In genomic region chr11:65107078-65107477, GRCh38 we compare ENCODE assay signal across 21 cellular contexts. TPM values are rescaled to one million over a fixed set of nuclear protein-coding genes. Genes with fewer than 3 reads are reported as not detected.
DNase-seq lines count a peak whose midpoint lies in the region; ATAC-seq and TF ChIP-seq lines count a peak whose summit lies in the region.
"Had no signal": no experiment of that assay in that cellular context is flagged by ENCODE, and none has a peak within 500 bp of the region (broad histone marks: within the 10 kb centered on the region; RNA-seq: fewer than 3 reads in every experiment).

No MANE protein-coding gene starts in this region.

- no peak overlapping the region for H3K4me2 ChIP-seq in mammary epithelial cell (ENCODE audit: insufficient read depth, low read depth, low read length)
- H3K4me2 ChIP-seq: BLaER1 had no signal

- peaks cover 0 to 59% (median 31%) of the 10 kb centered on the region in 9 donors for H3K36me3 ChIP-seq in heart right ventricle
- H3K36me3 ChIP-seq in mammary epithelial cell (ENCODE audit: insufficient read depth, low read length), result no peaks in the 10 kb centered on the region

- no peaks in the 10 kb centered on the region for H3K27me3 ChIP-seq in heart right ventricle
- H3K27me3 ChIP-seq in mammary epithelial cell (ENCODE audit: insufficient read depth, low read length), result no peaks in the 10 kb centered on the region
- H3K27me3 ChIP-seq: BLaER1 had no signal

- DNase-seq in activated T-cell treated with anti-CD3 and anti-CD28 coated beads, Interleukin-2, amount 50 U/mL, for 24 hours, result no peak
- no peak for DNase-seq in activated T-cell treated with anti-CD3 and anti-CD28 coated beads, Interleukin-2, amount 50 U/mL, for 72 hours
- DNase-seq in Right ventricle myocardium superior (peak; percentile 37), heart right ventricle (no peak), nephron progenitor cell (no peak), mammary epithelial cell (no peak), DMS 273 (lab: John Stamatoyannopoulos, UW; ENCODE audit: unreplicated experiment) (no peak)
- DNase-seq in stimulated activated effector memory CD8-positive, alpha-beta T cell treated with anti-CD3 and anti-CD28 coated beads, Interleukin-12 subunit alpha, Interleukin-12 subunit beta, amount 100 ng/mL, for 72 hours (ENCODE audit: low spot score in 2 of 2), result no peak
- DNase-seq: 8988T; Calu3; CD8-positive, alpha-beta T cell; DMS 273 treated with DMSO at 0.1 percent for 48 hours; DMS53; DND-41; EL; GOT3; HFFc6 had no signal

- H3K4me1 ChIP-seq in heart right ventricle (peaks cover 7 to 62% (median 44%) of the 10 kb centered on the region in 9 donors), mammary epithelial cell (ENCODE audit: insufficient read depth, low read length) (peaks cover 11% of the 10 kb centered on the region)

- H3K9me3 Mint-ChIP-seq in activated T-cell treated with anti-CD3 and anti-CD28 coated beads, Interleukin-2, amount 50 U/mL, for 24 hours, result no peaks in the 10 kb centered on the region
- no peaks in the 10 kb centered on the region for H3K9me3 Mint-ChIP-seq in activated T-cell treated with anti-CD3 and anti-CD28 coated beads, Interleukin-2, amount 50 U/mL, for 72 hours
- no peaks in the 10 kb centered on the region for H3K9me3 Mint-ChIP-seq in nephron progenitor cell
- no peaks in the 10 kb centered on the region for H3K9me3 Mint-ChIP-seq in stimulated activated effector memory CD8-positive, alpha-beta T cell treated with anti-CD3 and anti-CD28 coated beads, Interleukin-12 subunit alpha, Interleukin-12 subunit beta, amount 100 ng/mL, for 72 hours
- H3K9me3 Mint-ChIP-seq: CD8-positive, alpha-beta T cell; HFFc6 had no signal

- intact Hi-C loops in Right ventricle myocardium superior (cut with DNase I) (no loop called here), heart right ventricle (cut with DNase I) (no loop called here), mammary epithelial cell (cut with micrococcal nuclease) (no loop called here)

- H3K4me3 ChIP-seq in heart right ventricle (no peak overlapping the region), mammary epithelial cell (replicated peaks in 1 of 3; ENCODE audit: insufficient read depth in 1 of 3, low read depth in 2 of 3, low read length in 3 of 3) (no peak overlapping the region)
- H3K4me3 ChIP-seq: BLaER1, GM12878 had no signal

- H3K27ac ChIP-seq in heart right ventricle (peak overlapping the region in 1 of 10 donors; percentile 3), mammary epithelial cell (ENCODE audit: insufficient read depth, low read depth, low read length) (no peak overlapping the region)
- H3K27ac ChIP-seq: BLaER1, HL-60 had no signal

- H3K9ac ChIP-seq in mammary epithelial cell (ENCODE audit: insufficient read depth, low read length), result no peak overlapping the region
- H3K9ac ChIP-seq: BLaER1 had no signal

- H3K27ac Mint-ChIP-seq in activated T-cell treated with anti-CD3 and anti-CD28 coated beads, Interleukin-2, amount 50 U/mL, for 24 hours, result peak overlapping the region; percentile 16
- no peak overlapping the region for H3K27ac Mint-ChIP-seq in activated T-cell treated with anti-CD3 and anti-CD28 coated beads, Interleukin-2, amount 50 U/mL, for 72 hours
- peak overlapping the region; percentile 75 for H3K27ac Mint-ChIP-seq in nephron progenitor cell
- peak overlapping the region; percentile 70 for H3K27ac Mint-ChIP-seq in stimulated activated effector memory CD8-positive, alpha-beta T cell treated with anti-CD3 and anti-CD28 coated beads, Interleukin-12 subunit alpha, Interleukin-12 subunit beta, amount 100 ng/mL, for 72 hours
- H3K27ac Mint-ChIP-seq: CD8-positive, alpha-beta T cell; HFFc6 had no signal

- BruUV-seq in mammary epithelial cell (replicated peaks; lab: Mats Ljungman, UMichigan), result no TSS peak

- dilution Hi-C loops in mammary epithelial cell (cut with HindIII; ENCODE audit: low sequenced_read_pairs), result no loop called here

- H4K20me1 ChIP-seq in mammary epithelial cell (ENCODE audit: insufficient read depth, low read length), result no peaks in the 10 kb centered on the region

- CTCF ChIA-PET in mammary epithelial cell (lab: Charles Lee; ENCODE audit: low non-redundant PET), result no interaction called here

- TF ChIP-seq CTCF in heart right ventricle (IDR thresholded peaks at IDR 0.05) (no peak), nephron progenitor cell (IDR thresholded peaks at IDR 0.05) (no peak), mammary epithelial cell (conservative IDR thresholded peaks at IDR 0.05 in 1 of 2, IDR thresholded peaks at IDR 0.05 in 1 of 2; ENCODE audit: extremely low read depth in 1 of 2, insufficient read depth in 1 of 2, low read depth in 1 of 2, low read length in 2 of 2) (no peak)

- H3K9me3 ChIP-seq in heart right ventricle (no peaks in the 10 kb centered on the region), mammary epithelial cell (replicated peaks; ENCODE audit: insufficient read depth, low read length) (no peaks in the 10 kb centered on the region)
- H3K9me3 ChIP-seq: BLaER1 had no signal

- no peak for ATAC-seq in activated T-cell treated with anti-CD3 and anti-CD28 coated beads, Interleukin-2, amount 50 U/mL, for 72 hours (replicated peaks in 1 of 2)
- no peak for ATAC-seq in Right ventricle myocardium superior (ENCODE audit: poor library complexity)
- ATAC-seq in heart right ventricle, result no peak
- no peak for ATAC-seq in stimulated activated effector memory CD8-positive, alpha-beta T cell treated with anti-CD3 and anti-CD28 coated beads, Interleukin-12 subunit alpha, Interleukin-12 subunit beta, amount 100 ng/mL, for 72 hours
- ATAC-seq: CD8-positive, alpha-beta T cell; GM12878; HCT116 had no signal

- WGBS in heart right ventricle, 2 donors, result 95 to 96% methylated on average over 14 to 15 of the region's 15 CpGs
- 96% methylated on average over 5 of the region's 15 CpGs for WGBS in mammary epithelial cell (ENCODE audit: low coverage, missing lambda C conversion rate)

- in situ Hi-C loops in mammary epithelial cell (cut with MboI; ENCODE audit: low sequenced_read_pairs in 2 of 2), result no loop called here

- no peak overlapping the region for H2AFZ ChIP-seq in mammary epithelial cell (ENCODE audit: low read depth, low read length)

- H3K4me1 Mint-ChIP-seq in activated T-cell treated with anti-CD3 and anti-CD28 coated beads, Interleukin-2, amount 50 U/mL, for 24 hours (ENCODE audit: low read depth), result peaks cover 36% of the 10 kb centered on the region
- peaks cover 34% of the 10 kb centered on the region for H3K4me1 Mint-ChIP-seq in activated T-cell treated with anti-CD3 and anti-CD28 coated beads, Interleukin-2, amount 50 U/mL, for 72 hours (ENCODE audit: low read depth)
- H3K4me1 Mint-ChIP-seq in nephron progenitor cell, result peaks cover 29% of the 10 kb centered on the region
- H3K4me1 Mint-ChIP-seq in stimulated activated effector memory CD8-positive, alpha-beta T cell treated with anti-CD3 and anti-CD28 coated beads, Interleukin-12 subunit alpha, Interleukin-12 subunit beta, amount 100 ng/mL, for 72 hours, result peaks cover 21% of the 10 kb centered on the region

- H3K4me3 Mint-ChIP-seq in activated T-cell treated with anti-CD3 and anti-CD28 coated beads, Interleukin-2, amount 50 U/mL, for 24 hours, result no peak overlapping the region
- H3K4me3 Mint-ChIP-seq in activated T-cell treated with anti-CD3 and anti-CD28 coated beads, Interleukin-2, amount 50 U/mL, for 72 hours, result no peak overlapping the region
- no peak overlapping the region for H3K4me3 Mint-ChIP-seq in nephron progenitor cell
- H3K4me3 Mint-ChIP-seq in stimulated activated effector memory CD8-positive, alpha-beta T cell treated with anti-CD3 and anti-CD28 coated beads, Interleukin-12 subunit alpha, Interleukin-12 subunit beta, amount 100 ng/mL, for 72 hours, result no peak overlapping the region
- H3K4me3 Mint-ChIP-seq: CD8-positive, alpha-beta T cell; HFFc6 had no signal

- H3K27me3 Mint-ChIP-seq in activated T-cell treated with anti-CD3 and anti-CD28 coated beads, Interleukin-2, amount 50 U/mL, for 24 hours, result no peaks in the 10 kb centered on the region
- no peaks in the 10 kb centered on the region for H3K27me3 Mint-ChIP-seq in activated T-cell treated with anti-CD3 and anti-CD28 coated beads, Interleukin-2, amount 50 U/mL, for 72 hours (ENCODE audit: low read depth)
- H3K27me3 Mint-ChIP-seq in nephron progenitor cell (ENCODE audit: low read depth, poor library complexity), result peaks cover 4% of the 10 kb centered on the region

- H3K79me2 ChIP-seq in mammary epithelial cell (ENCODE audit: insufficient read depth, low read length), result peaks cover 31% of the 10 kb centered on the region

- H3K36me3 Mint-ChIP-seq in activated T-cell treated with anti-CD3 and anti-CD28 coated beads, Interleukin-2, amount 50 U/mL, for 24 hours (ENCODE audit: low read depth), result peaks cover 80% of the 10 kb centered on the region
- H3K36me3 Mint-ChIP-seq in activated T-cell treated with anti-CD3 and anti-CD28 coated beads, Interleukin-2, amount 50 U/mL, for 72 hours (ENCODE audit: insufficient read depth in 2 of 2), result peaks cover 0 to 5% of the 10 kb centered on the region in 2 donors
- peaks cover 10% of the 10 kb centered on the region for H3K36me3 Mint-ChIP-seq in nephron progenitor cell (ENCODE audit: low read depth)
- H3K36me3 Mint-ChIP-seq in stimulated activated effector memory CD8-positive, alpha-beta T cell treated with anti-CD3 and anti-CD28 coated beads, Interleukin-12 subunit alpha, Interleukin-12 subunit beta, amount 100 ng/mL, for 72 hours, result peaks cover 72% of the 10 kb centered on the region

RNA-seq across cellular contexts. Expression of gene TM7SF2, which starts 4.6 kb away (rescaled TPM):
- total RNA-seq in activated T-cell treated with anti-CD3 and anti-CD28 coated beads, Interleukin-2, amount 50 U/mL, for 72 hours, result 10 to 100 TPM; 22.8 to 26.8 TPM
- total RNA-seq in Right ventricle myocardium superior, result 72.4 TPM
- 10 to 100 TPM; 38.1 to 87.8 (median 69.5) TPM for total RNA-seq in heart right ventricle
- 10 to 100 TPM; 18.5 to 83.6 TPM for polyA plus RNA-seq in heart right ventricle
- total RNA-seq in mammary epithelial cell, result 10 to 100 TPM in 1 of 2 donors, 1 to 10 TPM in 1; 8.7 to 10.1 TPM
- 17.2 TPM for polyA plus RNA-seq in mammary epithelial cell
- polyA minus RNA-seq in mammary epithelial cell, result 54.8 TPM

RNA-seq across cellular contexts. Expression of gene ZNHIT2, which starts 10.4 kb away (rescaled TPM):
- 10 to 100 TPM in 1 of 2 donors, 1 to 10 TPM in 1; 9.9 to 10.4 TPM for total RNA-seq in activated T-cell treated with anti-CD3 and anti-CD28 coated beads, Interleukin-2, amount 50 U/mL, for 72 hours
- total RNA-seq in Right ventricle myocardium superior, result 5.7 TPM
- 1 to 10 TPM; 4.3 to 8.3 (median 6.5) TPM for total RNA-seq in heart right ventricle
- polyA plus RNA-seq in heart right ventricle, result 10 to 100 TPM; 16.5 to 17.5 TPM
- 10 to 100 TPM; 13.6 to 15.2 TPM for total RNA-seq in mammary epithelial cell
- polyA plus RNA-seq in mammary epithelial cell, result 6.9 TPM
- 0.67 TPM for polyA minus RNA-seq in mammary epithelial cell

RNA-seq across cellular contexts. Expression of gene VPS51, which starts 11.1 kb away (rescaled TPM):
- 100 to 1,000 TPM; 118 to 119 TPM for total RNA-seq in activated T-cell treated with anti-CD3 and anti-CD28 coated beads, Interleukin-2, amount 50 U/mL, for 72 hours
- 88.1 TPM for total RNA-seq in Right ventricle myocardium superior
- total RNA-seq in heart right ventricle, result 100 to 1,000 TPM in 6 of 10 donors, 10 to 100 TPM in 4; 79.2 to 123 (median 100) TPM
- 100 to 1,000 TPM in 1 of 2 donors, 10 to 100 TPM in 1; 85.2 to 102 TPM for polyA plus RNA-seq in heart right ventricle
- 100 to 1,000 TPM in 1 of 2 donors, 10 to 100 TPM in 1; 78.4 to 125 TPM for total RNA-seq in mammary epithelial cell
- polyA plus RNA-seq in mammary epithelial cell, result 50.2 TPM
- polyA minus RNA-seq in mammary epithelial cell, result 142 TPM

RNA-seq across cellular contexts. Expression of gene FAU, which starts 14.9 kb away (rescaled TPM):
- 1,000 to 10,000 TPM; 1,144 to 1,164 TPM for total RNA-seq in activated T-cell treated with anti-CD3 and anti-CD28 coated beads, Interleukin-2, amount 50 U/mL, for 72 hours
- 666 TPM for total RNA-seq in Right ventricle myocardium superior
- 100 to 1,000 TPM; 536 to 674 (median 617) TPM for total RNA-seq in heart right ventricle
- 1,000 to 10,000 TPM; 1,297 to 1,540 TPM for polyA plus RNA-seq in heart right ventricle
- 100 to 1,000 TPM; 107 to 637 TPM for total RNA-seq in mammary epithelial cell
- polyA plus RNA-seq in mammary epithelial cell, result 428 TPM
- 317 TPM for polyA minus RNA-seq in mammary epithelial cell

RNA-seq across cellular contexts. Expression of gene MRPL49, which starts 15.0 kb away (rescaled TPM):
- total RNA-seq in activated T-cell treated with anti-CD3 and anti-CD28 coated beads, Interleukin-2, amount 50 U/mL, for 72 hours, result 10 to 100 TPM; 73.6 to 89.8 TPM
- total RNA-seq in Right ventricle myocardium superior, result 33.5 TPM
- 10 to 100 TPM; 33.8 to 44.8 (median 39.9) TPM for total RNA-seq in heart right ventricle
- polyA plus RNA-seq in heart right ventricle, result 10 to 100 TPM in 1 of 2 donors, 1 to 10 TPM in 1; 6.4 to 39.0 TPM
- 10 to 100 TPM; 54.7 to 56.5 TPM for total RNA-seq in mammary epithelial cell
- 64.7 TPM for polyA plus RNA-seq in mammary epithelial cell
- polyA minus RNA-seq in mammary epithelial cell, result 52.3 TPM
